28 cellular contexts compared by ENCODE assay signal in the genomic region with DNA sequence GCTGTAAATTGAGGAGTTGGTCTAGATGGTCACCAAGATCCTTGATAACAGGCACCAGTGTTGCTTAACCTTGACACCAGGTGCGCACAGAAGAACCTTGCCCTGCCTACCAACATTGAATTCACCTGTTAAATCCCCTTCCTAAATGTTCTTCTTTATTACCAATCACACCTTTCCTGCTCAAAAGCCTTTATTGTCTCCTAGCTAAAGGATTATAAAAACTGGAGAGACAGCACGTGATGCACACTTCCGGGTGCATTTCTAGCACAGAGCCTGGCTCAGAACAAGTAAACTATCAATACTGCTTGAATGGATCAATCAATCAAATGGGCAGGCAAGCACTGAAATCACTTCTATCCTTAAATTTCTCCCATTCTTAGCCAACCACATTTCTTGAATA.
"Had no signal": no experiment of that assay in that cellular context is flagged by ENCODE, and none has a peak within 500 bp of the region (broad histone marks: within the 10 kb centered on the region; RNA-seq: fewer than 3 reads in every experiment).

No MANE protein-coding gene starts in this region.

- H3K9me3 ChIP-seq: heart left ventricle, left ventricle myocardium inferior, ovary, tibial nerve, upper lobe of left lung, vagina had no signal

- FAIRE-seq: islet of Langerhans, kidney had no signal

- H3K4me1 ChIP-seq: tibial nerve, upper lobe of left lung, vagina had no signal

- H3K4me3 ChIP-seq: heart left ventricle, left ventricle myocardium inferior, lung, neural progenitor cell, ovary, skin epidermis, tibial nerve, upper lobe of left lung, vagina had no signal

- DNase-seq: heart left ventricle; hypothalamus; immature natural killer cell; kidney; left ventricle myocardium inferior; mesendoderm; midbrain; naive thymus-derived CD8-positive, alpha-beta T cell; nephron progenitor cell; ovary; retina; right cardiac atrium; stimulated activated CD4-positive, alpha-beta T cell treated with anti-CD3 and anti-CD28 coated beads, Interleukin-1b, Interleukin-23, amount 100 ng/mL, for 48 hours; stimulated activated CD4-positive, alpha-beta T cell treated with anti-CD3 and anti-CD28 coated beads, Interleukin-2, amount 100 ng/mL, for 48 hours; stimulated activated CD4-positive, alpha-beta T cell treated with anti-CD3 and anti-CD28 coated beads, Interleukin-4, amount 100 ng/mL, for 4 hours; stimulated activated CD8-positive, alpha-beta memory T cell treated with anti-CD3 and anti-CD28 coated beads, Interleukin-4, amount 100 ng/mL, for 48 hours; stimulated activated naive CD4-positive, alpha-beta T cell treated with Interleukin-2 at 50 U/mL for 16 hours; stimulated activated naive CD8-positive, alpha-beta T cell treated with anti-CD3 and anti-CD28 coated beads, Interleukin-15, amount 100 ng/mL, for 72 hours; substantia nigra; upper lobe of left lung had no signal

- H3K4me2 ChIP-seq: neural progenitor cell had no signal

- ATAC-seq: heart left ventricle; naive thymus-derived CD8-positive, alpha-beta T cell; right cardiac atrium; sciatic nerve; stimulated activated memory B cell treated with anti-CD40 and anti-IgM and Interleukin-4, amounts not matched to agents 10 μg/mL and 1 μg/mL and 100 μg/mL, for 72 hours; stimulated activated naive CD8-positive, alpha-beta T cell treated with anti-CD3 and anti-CD28 coated beads, Interleukin-15, amount 100 ng/mL, for 72 hours had no signal

- H3K27me3 ChIP-seq: heart left ventricle, neural progenitor cell, ovary, tibial nerve, upper lobe of left lung, vagina had no signal

- H3K27ac ChIP-seq: neural progenitor cell, ovary, skin epidermis, tibial nerve, upper lobe of left lung, vagina had no signal

- H3K9ac ChIP-seq: neural progenitor cell had no signal

- H3K36me3 ChIP-seq: left ventricle myocardium inferior, neural progenitor cell, ovary, tibial nerve, vagina had no signal

- H2AFZ ChIP-seq: neural progenitor cell had no signal
